ENCODE assay signal across 8 cellular contexts in the genomic region with DNA sequence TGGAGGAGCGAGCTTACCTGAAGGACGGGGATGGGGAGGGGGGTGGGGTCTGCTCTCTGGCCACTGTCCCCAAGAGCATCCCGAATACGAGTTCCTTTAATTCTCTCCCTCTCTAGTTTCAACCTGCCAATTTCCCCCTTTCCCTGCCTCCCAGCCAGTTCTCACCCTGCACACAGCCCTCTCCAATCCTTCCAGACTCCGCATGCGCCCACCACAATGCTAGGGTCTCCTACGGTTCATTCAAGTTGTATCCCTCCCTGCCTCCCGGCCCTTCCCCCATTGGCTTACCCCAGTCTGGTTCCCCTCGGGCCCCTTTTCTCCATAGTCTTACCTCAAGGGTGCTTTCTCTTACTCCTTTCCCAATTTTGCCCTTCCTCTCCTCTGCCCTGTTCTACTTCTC. TPM values are rescaled to one million over a fixed set of nuclear protein-coding genes. Genes with fewer than 3 reads are reported as not detected.
DNase-seq lines count a peak whose midpoint lies in the region; ATAC-seq and TF ChIP-seq lines count a peak whose summit lies in the region.

No MANE protein-coding gene starts in this region.

- no peaks in the 10 kb centered on the region for H3K9me3 Mint-ChIP-seq in activated B cell treated with CpG ODN at 0.5 μM for 24 hours

- H3K4me1 ChIP-seq in GM23248 (ENCODE audit: insufficient read depth) (peaks cover 22% of the 10 kb centered on the region), right cardiac atrium (ENCODE audit: control insufficient read depth, insufficient read depth, low read length) (peaks cover 6% of the 10 kb centered on the region), gastrocnemius medialis (peaks cover 12 to 21% of the 10 kb centered on the region in 2 donors), body of pancreas (peaks cover 27% of the 10 kb centered on the region)

- H2AFZ ChIP-seq in GM23248, result peak overlapping the region; percentile 47; the same call in 1 of the 2 replicates

- DNase-seq in GM23248, result no peak
- no peak for DNase-seq in activated B cell treated with CpG ODN at 0.5 μM for 24 hours
- DNase-seq in right cardiac atrium, result peak in 1 of 3 donors; percentile 54
- no peak for DNase-seq in gastrocnemius medialis
- DNase-seq in body of pancreas, result no peak
- DNase-seq in T1000 (lab: John Stamatoyannopoulos, UW), result no peak
- DNase-seq in omental fat pad (ENCODE audit: low spot score), result no peak

- H3K27me3 ChIP-seq in GM23248 (replicated peaks; ENCODE audit: insufficient read depth) (no peaks in the 10 kb centered on the region), right cardiac atrium (ENCODE audit: control insufficient read depth, insufficient read depth) (no peaks in the 10 kb centered on the region), gastrocnemius medialis (no peaks in the 10 kb centered on the region), body of pancreas (no peaks in the 10 kb centered on the region)

- TF ChIP-seq POLR2A in gastrocnemius medialis (IDR thresholded peaks at IDR 0.05) (no peak), body of pancreas (IDR thresholded peaks at IDR 0.05) (no peak)

- H3K36me3 Mint-ChIP-seq in activated B cell treated with CpG ODN at 0.5 μM for 24 hours (ENCODE audit: low read depth), result no peaks in the 10 kb centered on the region

- no peak overlapping the region for H3K27ac Mint-ChIP-seq in activated B cell treated with CpG ODN at 0.5 μM for 24 hours

- peak overlapping the region; percentile 97 for H3K27ac ChIP-seq in GM23248
- H3K27ac ChIP-seq in right cardiac atrium (ENCODE audit: low read length), result peak overlapping the region; percentile 69
- H3K27ac ChIP-seq in gastrocnemius medialis, result peak overlapping the region; percentile 69 to 81 (median 79)
- peak overlapping the region in 2 of 4 donors; percentile 65 to 68 for H3K27ac ChIP-seq in body of pancreas

- H3K9ac ChIP-seq in GM23248, result peak overlapping the region; percentile 93

- H3K9me3 ChIP-seq in GM23248 (ENCODE audit: low read depth) (no peaks in the 10 kb centered on the region), right cardiac atrium (ENCODE audit: control insufficient read depth, low read length) (no peaks in the 10 kb centered on the region), gastrocnemius medialis (no peaks in the 10 kb centered on the region), body of pancreas (no peaks in the 10 kb centered on the region)

- CTCF ChIA-PET in activated B cell treated with CpG ODN at 0.5 μM for 24 hours (lab: Charles Lee), result interaction anchor here (5.3 kb wide), 1 partner anchor 30 kb away, joined by 133 read pairs; no protein-coding TSS in a partner anchor

- H3K27me3 Mint-ChIP-seq in activated B cell treated with CpG ODN at 0.5 μM for 24 hours, result peaks cover 15% of the 10 kb centered on the region

- WGBS in GM23248 (ENCODE audit: low coverage in 1 of 2, low lambda C conversion rate in 2 of 2, missing lambda C conversion rate in 2 of 2), 2 experiments, result 0 to 2% methylated on average over 6 to 9 of the region's 9 CpGs
- WGBS in right cardiac atrium, result 42% methylated on average over 9 of the region's 9 CpGs
- WGBS in body of pancreas, 2 donors, result 56 to 62% methylated on average over 9 of the region's 9 CpGs

- H3K4me2 ChIP-seq in GM23248 (ENCODE audit: unreplicated experiment), result peak overlapping the region; percentile 91

- intact Hi-C loops in activated B cell treated with CpG ODN at 0.5 μM for 24 hours (cut with micrococcal nuclease), result loop anchor here (5.0 kb wide), 1 partner anchor 44 kb away; a partner anchor contains a TSS
- intact Hi-C loops in right cardiac atrium (cut with DNase I), result no loop called here
- intact Hi-C loops in gastrocnemius medialis (cut with DNase I; ENCODE audit: low total_unique reads), result loop anchor here (5.0 kb wide), 1 partner anchor 209 kb away; no protein-coding TSS in a partner anchor
- intact Hi-C loops in body of pancreas (cut with DNase I), result no loop called here

- no peaks in the 10 kb centered on the region for H4K20me1 ChIP-seq in GM23248 (ENCODE audit: insufficient read depth)

- ATAC-seq in activated B cell treated with CpG ODN at 0.5 μM for 24 hours (ENCODE audit: low read depth) (no peak), right cardiac atrium (no peak), gastrocnemius medialis (no peak), body of pancreas (no peak), GM18519 (IDR thresholded peaks at IDR 0.05; ENCODE audit: low FRiP score, unreplicated experiment) (no peak), omental fat pad (ENCODE audit: low FRiP score) (no peak)

- peaks cover 21% of the 10 kb centered on the region for H3K4me1 Mint-ChIP-seq in activated B cell treated with CpG ODN at 0.5 μM for 24 hours

- POLR2A ChIA-PET in activated B cell treated with CpG ODN at 0.5 μM for 24 hours (lab: Charles Lee), result no interaction called here

- H3K4me3 Mint-ChIP-seq in activated B cell treated with CpG ODN at 0.5 μM for 24 hours, result peak overlapping the region; percentile 80

- in situ Hi-C loops in GM23248 (cut with MboI) (no loop called here), gastrocnemius medialis (cut with MboI; ENCODE audit: low sequenced_read_pairs in 4 of 4) (no loop called here)

- no peaks in the 10 kb centered on the region for H3K9me2 ChIP-seq in GM23248 (ENCODE audit: insufficient read depth)

- peaks cover 30% of the 10 kb centered on the region for H3F3A ChIP-seq in GM23248 (ENCODE audit: insufficient read depth)

- H3K4me3 ChIP-seq in GM23248 (peak overlapping the region; percentile 85), right cardiac atrium (ENCODE audit: low read length) (peak overlapping the region; percentile 30), gastrocnemius medialis (peak overlapping the region; percentile 60 to 77 (median 66)), body of pancreas (no peak overlapping the region)

- no peak for TF ChIP-seq CTCF in activated B cell treated with CpG ODN at 0.5 μM for 24 hours (IDR thresholded peaks at IDR 0.05)
- no peak for TF ChIP-seq CTCF in gastrocnemius medialis (IDR thresholded peaks at IDR 0.05 in 4 of 5, conservative IDR thresholded peaks at IDR 0.05 in 1 of 5)
- TF ChIP-seq CTCF in body of pancreas (IDR thresholded peaks at IDR 0.05), result no peak
- no peak for TF ChIP-seq CTCF in omental fat pad (IDR thresholded peaks at IDR 0.05)

- H3K36me3 ChIP-seq in GM23248 (ENCODE audit: low read depth), result no peaks in the 10 kb centered on the region
- H3K36me3 ChIP-seq in gastrocnemius medialis, result no peaks in the 10 kb centered on the region
- H3K36me3 ChIP-seq in body of pancreas (replicated peaks in 1 of 2; ENCODE audit: insufficient read depth in 1 of 2, low read depth in 2 of 2), result no peaks in the 10 kb centered on the region

- H3K79me2 ChIP-seq in GM23248 (ENCODE audit: insufficient read depth), result peaks cover 11% of the 10 kb centered on the region; the same call in 1 of the 2 replicates

RNA-seq across cellular contexts. Expression of a gene that starts 0.7 kb away (rescaled TPM):
- 1,132 and 1,614 TPM in 2 replicates for total RNA-seq in GM23248 (2014; rRNA removed; shearing (Covaris generic))
- 1,827 and 1,899 TPM in 2 replicates for polyA plus RNA-seq in GM23248 (2016; fragmentation: Nextera tagmentation; extraction: Ambion mirVana)
- not detected in 2 replicates for total RNA-seq in activated B cell treated with CpG ODN at 0.5 μM for 24 hours
- total RNA-seq in right cardiac atrium, result 100 to 1,000 TPM in 3 of 4 donors, 10 to 100 TPM in 1; 49.7 to 178 (median 146) TPM
- 130 TPM for polyA plus RNA-seq in right cardiac atrium
- total RNA-seq in gastrocnemius medialis, result 100 to 1,000 TPM in 1 of 4 donors, 10 to 100 TPM in 3; 67.3 to 143 (median 77.4) TPM
- 100 to 1,000 TPM; 154 to 204 TPM for total RNA-seq in body of pancreas
- 100 to 1,000 TPM; 246 to 902 (median 719) TPM for total RNA-seq in omental fat pad

RNA-seq across cellular contexts. Expression of a gene that starts 6.5 kb away (rescaled TPM):
- total RNA-seq in GM23248 (2014; rRNA removed; shearing (Covaris generic)), result not detected in 2 replicates
- 0.33 and 0.43 TPM in 2 replicates for polyA plus RNA-seq in GM23248 (2016; fragmentation: Nextera tagmentation; extraction: Ambion mirVana)
- not detected in 2 replicates for total RNA-seq in activated B cell treated with CpG ODN at 0.5 μM for 24 hours
- total RNA-seq in right cardiac atrium, result under 1 TPM in 2 of 4 donors, not detected in 2; 0.17 to 0.18 TPM
- polyA plus RNA-seq in right cardiac atrium, result 0.07 TPM
- not detected for total RNA-seq in gastrocnemius medialis
- total RNA-seq in body of pancreas, result not detected
- total RNA-seq in omental fat pad, result not detected

RNA-seq across cellular contexts. Expression of a gene that starts 17.6 kb away (rescaled TPM):
- total RNA-seq in GM23248 (2014; rRNA removed; shearing (Covaris generic)), result 42.5 and 48.7 TPM in 2 replicates
- polyA plus RNA-seq in GM23248 (2016; fragmentation: Nextera tagmentation; extraction: Ambion mirVana), result 54.7 and 55.5 TPM in 2 replicates
- total RNA-seq in activated B cell treated with CpG ODN at 0.5 μM for 24 hours, result 32.5 and 33.9 TPM in 2 replicates
- 10 to 100 TPM; 40.8 to 59.6 (median 47.1) TPM for total RNA-seq in right cardiac atrium
- 29.4 TPM for polyA plus RNA-seq in right cardiac atrium
- total RNA-seq in gastrocnemius medialis, result 10 to 100 TPM; 15.9 to 29.5 (median 25.5) TPM
- 10 to 100 TPM; 35.3 to 59.3 TPM for total RNA-seq in body of pancreas
- 10 to 100 TPM; 31.5 to 42.3 (median 36.3) TPM for total RNA-seq in omental fat pad

RNA-seq across cellular contexts. Expression of a gene that starts 46.9 kb away (rescaled TPM):
- 41.6 and 48.6 TPM in 2 replicates for total RNA-seq in GM23248 (2014; rRNA removed; shearing (Covaris generic))
- polyA plus RNA-seq in GM23248 (2016; fragmentation: Nextera tagmentation; extraction: Ambion mirVana), result 24.1 and 26.1 TPM in 2 replicates
- total RNA-seq in activated B cell treated with CpG ODN at 0.5 μM for 24 hours, result 0.29 and 1.5 TPM in 2 replicates
- total RNA-seq in right cardiac atrium, result 100 to 1,000 TPM; 104 to 145 (median 116) TPM
- polyA plus RNA-seq in right cardiac atrium, result 155 TPM
- total RNA-seq in gastrocnemius medialis, result 100 to 1,000 TPM in 1 of 4 donors, 10 to 100 TPM in 3; 74.4 to 114 (median 91.9) TPM
- total RNA-seq in body of pancreas, result 100 to 1,000 TPM in 1 of 2 donors, 10 to 100 TPM in 1; 75.5 to 113 TPM
- total RNA-seq in omental fat pad, result 100 to 1,000 TPM in 3 of 4 donors, 10 to 100 TPM in 1; 97.7 to 444 (median 154) TPM

Comparison
In these comparisons a context has a peak if more than half of its experiments do, and no peak if none do; other contexts are left out.
1. H3K4me3 ChIP-seq: peak in GM23248 (single experiment), right cardiac atrium (single experiment) and gastrocnemius medialis (4 of 4); none in body of pancreas (0 of 2).
2. RNA of a gene that starts 0.7 kb away (total RNA-seq): 1,132 to 1,614 TPM in GM23248, 246 to 902 TPM in omental fat pad, 154 to 204 TPM in body of pancreas, 49.7 to 178 TPM in right cardiac atrium and 67.3 to 143 TPM in gastrocnemius medialis; not detected in activated B cell treated with CpG ODN at 0.5 μM for 24 hours; every median in the first group is over 10 times any median in the second.
3. intact Hi-C loops: an anchor here in activated B cell treated with CpG ODN at 0.5 μM for 24 hours (5.0 kb wide) and gastrocnemius medialis (5.0 kb wide); none called in right cardiac atrium and body of pancreas.